In the genomic region with DNA sequence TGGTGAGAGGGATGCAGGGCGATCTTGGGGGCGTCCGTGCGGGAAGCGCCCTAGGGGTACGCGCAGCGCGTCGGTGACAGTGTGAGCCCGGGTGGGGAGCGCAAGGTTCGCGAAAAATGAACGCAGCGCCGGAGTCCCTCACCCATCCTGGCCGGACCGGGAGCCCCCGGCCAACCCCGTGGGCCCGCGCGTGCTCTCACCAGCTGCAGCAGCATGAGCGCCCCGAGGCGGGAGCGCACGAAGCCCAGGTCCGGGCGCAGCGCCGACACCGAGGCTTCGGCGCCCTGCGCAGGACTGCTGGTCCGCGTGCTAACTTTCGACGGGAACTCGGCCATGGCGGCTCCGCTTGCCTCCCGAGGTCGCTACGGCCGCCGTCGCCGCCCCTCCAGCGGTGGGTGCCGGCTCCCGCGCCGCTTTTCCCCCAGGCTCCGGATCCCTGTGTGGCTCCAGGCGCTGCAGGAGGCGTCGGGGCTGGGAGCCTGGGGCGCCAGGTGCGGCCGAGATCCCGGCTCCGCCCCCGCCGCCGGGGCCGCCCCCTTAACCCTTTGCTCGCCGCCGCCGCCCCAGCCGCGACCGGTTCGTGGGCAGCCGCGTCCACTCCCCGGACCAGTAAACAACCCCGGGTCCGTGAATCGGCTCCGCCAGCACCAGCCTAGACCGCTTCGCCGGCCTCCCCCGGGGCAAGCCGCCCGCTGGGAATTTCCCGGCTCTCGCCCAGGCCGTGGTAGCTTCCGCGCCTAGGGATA, we compare ENCODE assay signal across 8 cellular contexts. TPM values are rescaled to one million over a fixed set of nuclear protein-coding genes. Genes with fewer than 3 reads are reported as not detected.
DNase-seq lines count a peak whose midpoint lies in the region; ATAC-seq, FAIRE-seq and TF ChIP-seq lines count a peak whose summit lies in the region.

TSS of gene PLLP (minus strand) at position 467 of the 746 bp plus-strand sequence. CDS start at position 335, 132 bp downstream.

- no peak for TF ChIP-seq RAD21 in GM12878 (IDR thresholded peaks at IDR 0.05; ENCODE audit: insufficient read depth, low read depth, low read length)

- POLR2A ChIA-PET in A673 (lab: Charles Lee; ENCODE audit: low non-redundant PET), result no interaction called here
- POLR2A ChIA-PET in GM12878 (lab: Charles Lee), result no interaction called here

- intact Hi-C loops in A673 (cut with micrococcal nuclease; ENCODE audit: unreplicated experiment), result no loop called here
- intact Hi-C loops in GM12878 (cut with micrococcal nuclease; ENCODE audit: unreplicated experiment), result loop anchor here (2.0 kb wide), 1 partner anchor 40 kb away; the partner anchor contains the start of gene ARL2BP

- in situ Hi-C loops in GM12878 (cut with MboI), result no loop called here

- peak within 1 kb of the TSS; percentile 80 for H3K4me2 ChIP-seq in GM12878 (ENCODE audit: control insufficient read depth, insufficient read depth)

- no peaks in the 10 kb centered on the region for H3K36me3 ChIP-seq in A673 (ENCODE audit: insufficient read depth, low read length, poor library complexity, severe bottlenecking)
- no peaks in the 10 kb centered on the region for H3K36me3 ChIP-seq in SK-N-MC (ENCODE audit: insufficient read depth, low read length)
- H3K36me3 ChIP-seq in GM12878 (ENCODE audit: control insufficient read depth in 2 of 2, insufficient read depth in 2 of 2, low read length in 1 of 2), result no peaks in the 10 kb centered on the region
- H3K36me3 ChIP-seq in iPS DF 6.9 (ENCODE audit: control insufficient read depth, insufficient read depth, low read length), result no peaks in the 10 kb centered on the region

- H3K9ac ChIP-seq in SK-N-MC (ENCODE audit: insufficient read length), result peak within 1 kb of the TSS; percentile 32
- H3K9ac ChIP-seq in GM12878 (ENCODE audit: control insufficient read depth, insufficient read depth, low read length), result no peak within 1 kb of the TSS; the same call in 1 of the 2 replicates

- no peaks in the 10 kb centered on the region for H4K20me1 ChIP-seq in GM12878 (ENCODE audit: control insufficient read depth, insufficient read depth)

- no peaks in the 10 kb centered on the region for H3K27me3 ChIP-seq in A673 (replicated peaks; ENCODE audit: insufficient read depth, low read depth, low read length, poor library complexity)
- peaks cover 2 to 8% of the 10 kb centered on the region in 2 experiments; a peak in 2 of 4 replicates for H3K27me3 ChIP-seq in GM12878 (replicated peaks in 1 of 2; ENCODE audit: control insufficient read depth in 2 of 2, insufficient read depth in 2 of 2, low read length in 1 of 2)
- peaks cover 13% of the 10 kb centered on the region; the same call in 1 of the 2 replicates for H3K27me3 ChIP-seq in iPS DF 6.9 (ENCODE audit: control insufficient read depth, insufficient read depth, low read length)

- H3K9me3 ChIP-seq in A673 (ENCODE audit: low read depth, low read length, poor library complexity, severe bottlenecking), result no peaks in the 10 kb centered on the region
- no peaks in the 10 kb centered on the region for H3K9me3 ChIP-seq in SK-N-MC (ENCODE audit: low read depth, low read length)
- no peaks in the 10 kb centered on the region for H3K9me3 ChIP-seq in GM12878 (replicated peaks; ENCODE audit: control insufficient read depth, insufficient read depth, low read length)
- no peaks in the 10 kb centered on the region for H3K9me3 ChIP-seq in iPS DF 6.9 (ENCODE audit: control insufficient read depth, insufficient read depth, low read length)

- no peak for TF ChIP-seq EP300 in GM12878 (IDR thresholded peaks at IDR 0.05; ENCODE audit: borderline replicate concordance in 1 of 2, control insufficient read depth in 1 of 2, low read depth in 2 of 2, low read length in 2 of 2)

- ATAC-seq in GM12878 (peak; percentile 79), HG03196 (IDR thresholded peaks at IDR 0.05; ENCODE audit: unreplicated experiment) (no peak), HG02678 (IDR thresholded peaks at IDR 0.05; ENCODE audit: unreplicated experiment) (no peak)

- DNase-seq in A673 (ENCODE audit: low spot score), result peak; percentile 54
- DNase-seq in GM19240 (ENCODE audit: insufficient read length, low spot score), result peak; percentile 54
- no peak for DNase-seq in SK-N-MC (ENCODE audit: low read depth, low spot score)
- DNase-seq in GM12878 (ENCODE audit: low read depth, low spot score), result no peak
- no peak for DNase-seq in iPS DF 6.9 (ENCODE audit: low read depth, low spot score)
- DNase-seq in renal cortical epithelial cell (ENCODE audit: low read depth), result peak; percentile 21

- no peaks in the 10 kb centered on the region for H3K79me2 ChIP-seq in GM12878 (ENCODE audit: control insufficient read depth, insufficient read depth, low read length)

- RAD21 ChIA-PET in GM12878 (lab: Charles Lee; ENCODE audit: unreplicated experiment), result no interaction called here

- no peak within 1 kb of the TSS for H3K27ac ChIP-seq in A673 (ENCODE audit: low read depth, low read length, poor library complexity, severe bottlenecking)
- no peak within 1 kb of the TSS for H3K27ac ChIP-seq in SK-N-MC
- no peak within 1 kb of the TSS for H3K27ac ChIP-seq in GM12878 (ENCODE audit: control insufficient read depth, insufficient read depth)
- H3K27ac ChIP-seq in iPS DF 6.9 (ENCODE audit: low read length), result no peak within 1 kb of the TSS

- CTCF ChIA-PET in A673 (lab: Charles Lee), result no interaction called here
- CTCF ChIA-PET in GM12878 (lab: Yijun Ruan, JAX), result interaction anchor here (1.2 kb wide), 1 partner anchor 193 kb away, joined by 3 read pairs; no protein-coding TSS in a partner anchor

- no peak for FAIRE-seq in GM12878 (lab: Jason Lieb, UNC)

- TF ChIP-seq POLR2A in GM12878 (IDR thresholded peaks at IDR 0.05; ENCODE audit: low read depth, low read length), result no peak

- SMC1A ChIA-PET in GM12878 (lab: Charles Lee; ENCODE audit: uncharacterized antibody, unreplicated experiment), result interaction anchor here (0.6 kb wide), 1 partner anchor 107 kb away, joined by 3 read pairs; no protein-coding TSS in a partner anchor

- peak within 1 kb of the TSS; percentile 54 for H3K4me3 ChIP-seq in A673 (ENCODE audit: low read depth, low read length, poor library complexity, severe bottlenecking)
- peak within 1 kb of the TSS; percentile 75 for H3K4me3 ChIP-seq in SK-N-MC
- H3K4me3 ChIP-seq in GM12878, result peak within 1 kb of the TSS; percentile 82
- peak within 1 kb of the TSS; percentile 79 for H3K4me3 ChIP-seq in iPS DF 6.9 (ENCODE audit: low read length)

- no peaks in the 10 kb centered on the region for H3K4me1 ChIP-seq in A673 (ENCODE audit: insufficient read depth, low read length, poor library complexity, severe bottlenecking)
- peaks cover 9% of the 10 kb centered on the region for H3K4me1 ChIP-seq in GM12878 (ENCODE audit: control insufficient read depth, insufficient read depth, low read length)
- H3K4me1 ChIP-seq in iPS DF 6.9 (ENCODE audit: control insufficient read depth, insufficient read depth, low read length), result no peaks in the 10 kb centered on the region; the same call in 1 of the 2 replicates

- TF ChIP-seq CTCF in A673 (conservative IDR thresholded peaks at IDR 0.05; ENCODE audit: low read depth, low read length) (no peak), GM12878 (IDR thresholded peaks at IDR 0.05 in 2 of 3, conservative IDR thresholded peaks at IDR 0.05 in 1 of 3; ENCODE audit: control insufficient read depth in 2 of 3, extremely low read depth in 1 of 3, insufficient read depth in 1 of 3, low read depth in 3 of 3, low read length in 3 of 3) (no peak)

- 21% methylated on average over 87 of the region's 95 CpGs for WGBS in GM12878 (ENCODE audit: insufficient coverage, insufficient replicate concordance, low lambda C conversion rate, missing lambda C conversion rate)
- WGBS in iPS DF 6.9 (ENCODE audit: insufficient coverage, insufficient read length), result no CpG with 5 or more reads among the region's 95 CpGs

- H2AFZ ChIP-seq in GM12878 (ENCODE audit: control insufficient read depth, low read depth, low read length), result peak within 1 kb of the TSS; percentile 53

- BruUV-seq in A673 (replicated peaks; lab: Mats Ljungman, UMichigan), result no TSS peak
- BruUV-seq in GM12878 (replicated peaks; lab: Mats Ljungman, UMichigan), result no TSS peak

TF ChIP-seq in GM12878, 131 proteins besides CTCF, POLR2A, EP300 and RAD21 (continues in another document):
- TF ChIP-seq BACH1 (IDR thresholded peaks at IDR 0.05; ENCODE audit: borderline replicate concordance), result peak; percentile 69; the same call in 1 of the 2 replicates
- TF ChIP-seq CEBPB (IDR thresholded peaks at IDR 0.05; ENCODE audit: borderline replicate concordance in 1 of 2, low read depth in 2 of 2, low read length in 2 of 2), result no peak
- TF ChIP-seq IKZF1 (conservative IDR thresholded peaks at IDR 0.05), result peak; percentile 97

RNA-seq across cellular contexts. Expression of gene PLLP, which starts in this region (rescaled TPM):
- total RNA-seq in A673 (2021), result 1.1 and 1.5 TPM in 2 replicates
- 1.3 and 1.8 TPM in 2 replicates for total RNA-seq in GM12878 (2013; cell fraction: nucleolus; rRNA removed)
- total RNA-seq in GM12878 (2014; rRNA removed), result 0.65 and 0.79 TPM in 2 replicates
- 0.27 and 0.28 TPM in 2 replicates for total RNA-seq in GM12878 (2014; rRNA removed; fragmentation: Illumina TruSeq; extraction: Trizol)
- total RNA-seq in GM12878 (2021), result 0.77 and 1.3 TPM in 2 replicates
- polyA plus RNA-seq in GM12878 (2011; ENCODE audit: low read depth), result 0.75 TPM
- 4.5 and 5.8 TPM in 2 replicates for polyA plus RNA-seq in GM12878 (2011; rRNA removed)
- polyA plus RNA-seq in GM12878 (2011; cell fraction: cytosol; rRNA removed), result 7.2 and 8.2 TPM in 2 replicates
- polyA plus RNA-seq in GM12878 (2011; cell fraction: nucleus; rRNA removed), result 2.8 and 4.8 TPM in 2 replicates
- 1.2 and 1.4 TPM in 2 replicates for polyA plus RNA-seq in GM12878 (2012)
- polyA plus RNA-seq in GM12878 (2014; fragmentation: Illumina TruSeq; extraction: Trizol), result 0.44 and 0.54 TPM in 2 replicates
- polyA plus RNA-seq in GM12878 (2014; fragmentation: Nextera tagmentation; extraction: Ambion mirVana), result under 1 TPM; 0.23 to 0.49 TPM
- 1.2 TPM in 2 replicates for polyA plus RNA-seq in GM12878 (2014; rRNA removed)
- under 1 TPM; 0.21 to 0.88 TPM for polyA plus RNA-seq in GM12878 (2016; fragmentation: Nextera tagmentation; extraction: Ambion mirVana)
- 2.9 and 3.6 TPM in 2 replicates for polyA minus RNA-seq in GM12878 (2011; rRNA and poly(A)+ RNA removed)
- 0.94 and 1.6 TPM in 2 replicates for polyA minus RNA-seq in GM12878 (2011; cell fraction: cytosol; rRNA and poly(A)+ RNA removed)
- 1.1 and 1.6 TPM in 2 replicates for polyA minus RNA-seq in GM12878 (2011; cell fraction: nucleus; rRNA and poly(A)+ RNA removed)
- total RNA-seq in renal cortical epithelial cell, result 20.6 and 66.5 TPM in 2 replicates

Comparison
In these comparisons a context has a peak if more than half of its experiments do, and no peak if none do; other contexts are left out.
1. DNase-seq: peak in A673 (single experiment), GM19240 (single experiment) and renal cortical epithelial cell (single experiment); none in SK-N-MC (single experiment), GM12878 (single experiment) and iPS DF 6.9 (single experiment).
2. Peak in every context shown above with its lines, with median percentiles within 50 percentile points of each other: H3K4me3 ChIP-seq.